In genomic region chr14:51058382-51058781, GRCh38 we compare ENCODE assay signal across 21 cellular contexts. TPM values are rescaled to one million over a fixed set of nuclear protein-coding genes. Genes with fewer than 3 reads are reported as not detected.
DNase-seq lines count a peak whose midpoint lies in the region; ATAC-seq and TF ChIP-seq lines count a peak whose summit lies in the region.
"Had no signal": no experiment of that assay in that cellular context is flagged by ENCODE, and none has a peak within 500 bp of the region (broad histone marks: within the 10 kb centered on the region; RNA-seq: fewer than 3 reads in every experiment).

No MANE protein-coding gene starts in this region.

- peaks cover 6% of the 10 kb centered on the region for H3F3A ChIP-seq in SK-N-SH (replicated peaks; ENCODE audit: insufficient read depth)

- H3K9me2 ChIP-seq in SK-N-SH: no peaks in the 10 kb centered on the region

- POLR2A ChIA-PET in SK-N-SH (lab: Yijun Ruan, JAX): no interaction called here

- no peak overlapping the region for H3K4me2 ChIP-seq in SK-N-SH
- H3K4me2 ChIP-seq: A549 had no signal

- H3K9me3 ChIP-seq in SK-N-SH (no peaks in the 10 kb centered on the region), BE2C (no peaks in the 10 kb centered on the region)

- TF ChIP-seq CTCF in SK-N-SH (IDR thresholded peaks at IDR 0.05) (no peak), osteocyte (IDR thresholded peaks at IDR 0.05) (no peak), BE2C (IDR thresholded peaks at IDR 0.05; ENCODE audit: low read depth, low read length) (no peak)

- peaks cover 17% of the 10 kb centered on the region for H3K9me3 Mint-ChIP-seq in osteocyte (ENCODE audit: unreplicated experiment)
- H3K9me3 Mint-ChIP-seq in stimulated activated memory B cell treated with anti-CD40 and anti-IgM and Interleukin-4, amounts not matched to agents 10 μg/mL and 1 μg/mL and 100 μg/mL, for 72 hours: peaks cover 12% of the 10 kb centered on the region

- H3K27me3 Mint-ChIP-seq in osteocyte (ENCODE audit: unreplicated experiment): no peaks in the 10 kb centered on the region
- peaks cover 10% of the 10 kb centered on the region for H3K27me3 Mint-ChIP-seq in stimulated activated memory B cell treated with anti-CD40 and anti-IgM and Interleukin-4, amounts not matched to agents 10 μg/mL and 1 μg/mL and 100 μg/mL, for 72 hours

- no peak overlapping the region for H3K9ac ChIP-seq in SK-N-SH
- H3K9ac ChIP-seq: GM23248 had no signal

- H3K4me3 ChIP-seq in SK-N-SH (ENCODE audit: low read depth in 2 of 2, low read length in 1 of 2): no peak overlapping the region
- H3K4me3 ChIP-seq in BE2C (ENCODE audit: low read depth, low read length): no peak overlapping the region
- H3K4me3 ChIP-seq: A549, GM23248 had no signal

- no peak for TF ChIP-seq RAD21 in SK-N-SH (IDR thresholded peaks at IDR 0.05; ENCODE audit: low read length)

- peak; percentile 49; the same call in 2 of the 3 replicates for ATAC-seq in SK-N-SH treated with all-trans-retinoic acid at 6 μM for 48 hours
- peak; percentile 51 for ATAC-seq in stimulated activated memory B cell treated with anti-CD40 and anti-IgM and Interleukin-4, amounts not matched to agents 10 μg/mL and 1 μg/mL and 100 μg/mL, for 72 hours
- ATAC-seq: A549 had no signal

- DNase-seq in SK-N-SH (no peak), osteocyte (ENCODE audit: extremely low spot score, unreplicated experiment) (no peak), NCI-H1417 treated with DMSO at 0.1 percent for 48 hours (lab: John Stamatoyannopoulos, UW) (no peak), NCI-H526 (lab: John Stamatoyannopoulos, UW) (no peak), BE2C (no peak)
- DNase-seq: 8988T; ACHN; AML-193; C1 segment of cervical spinal cord; Calu3; CD4-positive, alpha-beta memory T cell; COR-L47; DMS53; DMS79 treated with DMSO at 0.1 percent for 48 hours; GF-D8; GM23248; H7; HCEC 1CT had no signal

- H3K36me3 Mint-ChIP-seq in osteocyte (ENCODE audit: unreplicated experiment): peaks cover 4% of the 10 kb centered on the region
- peaks cover 15% of the 10 kb centered on the region for H3K36me3 Mint-ChIP-seq in stimulated activated memory B cell treated with anti-CD40 and anti-IgM and Interleukin-4, amounts not matched to agents 10 μg/mL and 1 μg/mL and 100 μg/mL, for 72 hours

- no peak overlapping the region for H3K27ac ChIP-seq in SK-N-SH (ENCODE audit: low read depth in 2 of 2, low read length in 1 of 2)
- H3K27ac ChIP-seq: A549, GM23248 had no signal

- TF ChIP-seq EP300 in SK-N-SH (IDR thresholded peaks at IDR 0.05; ENCODE audit: borderline replicate concordance in 1 of 2, low read depth in 1 of 2, low read length in 1 of 2): no peak

- no peaks in the 10 kb centered on the region for H4K20me1 ChIP-seq in SK-N-SH (ENCODE audit: insufficient read depth)

- H3K79me2 ChIP-seq in SK-N-SH (ENCODE audit: insufficient read depth): no peaks in the 10 kb centered on the region

- no peak overlapping the region for H3K4me3 Mint-ChIP-seq in osteocyte (ENCODE audit: unreplicated experiment)
- no peak overlapping the region for H3K4me3 Mint-ChIP-seq in stimulated activated memory B cell treated with anti-CD40 and anti-IgM and Interleukin-4, amounts not matched to agents 10 μg/mL and 1 μg/mL and 100 μg/mL, for 72 hours
- H3K4me3 Mint-ChIP-seq: CD4-positive, alpha-beta memory T cell had no signal

- H3K4me1 ChIP-seq in SK-N-SH (ENCODE audit: control insufficient read depth in 1 of 2, insufficient read depth in 2 of 2, low read depth in 1 of 2, low read length in 1 of 2): peaks cover 0 to 2% of the 10 kb centered on the region in 2 experiments; a peak in 1 of 4 replicates
- H3K4me1 ChIP-seq in BE2C: peaks cover 13% of the 10 kb centered on the region
- H3K4me1 ChIP-seq: A549 had no signal

- peaks cover 9% of the 10 kb centered on the region for H3K4me1 Mint-ChIP-seq in osteocyte (ENCODE audit: unreplicated experiment)
- no peaks in the 10 kb centered on the region for H3K4me1 Mint-ChIP-seq in stimulated activated memory B cell treated with anti-CD40 and anti-IgM and Interleukin-4, amounts not matched to agents 10 μg/mL and 1 μg/mL and 100 μg/mL, for 72 hours
- H3K4me1 Mint-ChIP-seq: CD4-positive, alpha-beta memory T cell had no signal

- H3K36me3 ChIP-seq in SK-N-SH (replicated peaks in 1 of 2; ENCODE audit: control insufficient read depth in 1 of 2, insufficient read depth in 2 of 2, low read length in 1 of 2): peaks cover 0 to 4% of the 10 kb centered on the region in 2 experiments
- H3K36me3 ChIP-seq in BE2C: no peaks in the 10 kb centered on the region

- H3K27me3 ChIP-seq in SK-N-SH (ENCODE audit: insufficient read depth) (no peaks in the 10 kb centered on the region), BE2C (no peaks in the 10 kb centered on the region)

- peak overlapping the region; percentile 67 for H3K27ac Mint-ChIP-seq in osteocyte (ENCODE audit: unreplicated experiment)
- H3K27ac Mint-ChIP-seq in stimulated activated memory B cell treated with anti-CD40 and anti-IgM and Interleukin-4, amounts not matched to agents 10 μg/mL and 1 μg/mL and 100 μg/mL, for 72 hours: no peak overlapping the region
- H3K27ac Mint-ChIP-seq: CD4-positive, alpha-beta memory T cell had no signal

- WGBS in SK-N-SH (ENCODE audit: low lambda C conversion rate): 86% methylated on average over 2 of the region's 4 CpGs

- CTCF ChIA-PET in SK-N-SH (lab: Yijun Ruan, JAX): interaction anchor here (1.0 to 1.3 kb wide), 3 partner anchors 19 to 718 kb away, joined by 3 read pairs; no protein-coding TSS in a partner anchor

- no peak overlapping the region for H2AFZ ChIP-seq in SK-N-SH (ENCODE audit: low read depth)
- H2AFZ ChIP-seq: GM23248 had no signal

TF ChIP-seq in SK-N-SH treated with all-trans-retinoic acid at 6 μM for 48 hours, 23 proteins besides CTCF, POLR2A, EP300 and RAD21 (continues in another document):
- TF ChIP-seq TOX (CRISPR knock-in tag; IDR thresholded peaks at IDR 0.05; ENCODE audit: borderline replicate concordance): no peak
- TF ChIP-seq ZC3H10 (CRISPR knock-in tag; IDR thresholded peaks at IDR 0.05): no peak
- no peak for TF ChIP-seq CSDC2 (CRISPR knock-in tag; IDR thresholded peaks at IDR 0.05)
- TF ChIP-seq ZNF565 (CRISPR knock-in tag; conservative IDR thresholded peaks at IDR 0.05; ENCODE audit: low read depth): no peak
- TF ChIP-seq TSHZ2 (CRISPR knock-in tag; IDR thresholded peaks at IDR 0.05): no peak

TF ChIP-seq in SK-N-SH, 30 proteins besides CTCF, POLR2A, EP300 and RAD21:
- TF ChIP-seq SMC3 (IDR thresholded peaks at IDR 0.05; ENCODE audit: low read depth, low read length) (no peak), GATA2 (CRISPR knock-in tag; IDR thresholded peaks at IDR 0.05) (no peak), FOXJ3 (CRISPR knock-in tag; IDR thresholded peaks at IDR 0.05) (no peak)

RNA-seq across cellular contexts. Expression of gene TRIM9, which starts 36.5 kb away (rescaled TPM):
- polyA plus RNA-seq in SK-N-SH (2012; rRNA removed): 3.9 and 4.2 TPM in 2 replicates
- 1.8 and 2.2 TPM in 2 replicates for polyA plus RNA-seq in SK-N-SH (2012; cell fraction: cytosol; rRNA removed)
- 30.3 and 32.9 TPM in 2 replicates for polyA plus RNA-seq in SK-N-SH (2012; cell fraction: nucleus; rRNA removed)
- 4.4 and 4.8 TPM in 2 replicates for total RNA-seq in osteocyte
- 23.3 TPM for polyA plus RNA-seq in BE2C (2012; ENCODE audit: insufficient read depth, insufficient read length, low read depth)
